ENCODE assay signal across 20 cellular contexts in the genomic region with DNA sequence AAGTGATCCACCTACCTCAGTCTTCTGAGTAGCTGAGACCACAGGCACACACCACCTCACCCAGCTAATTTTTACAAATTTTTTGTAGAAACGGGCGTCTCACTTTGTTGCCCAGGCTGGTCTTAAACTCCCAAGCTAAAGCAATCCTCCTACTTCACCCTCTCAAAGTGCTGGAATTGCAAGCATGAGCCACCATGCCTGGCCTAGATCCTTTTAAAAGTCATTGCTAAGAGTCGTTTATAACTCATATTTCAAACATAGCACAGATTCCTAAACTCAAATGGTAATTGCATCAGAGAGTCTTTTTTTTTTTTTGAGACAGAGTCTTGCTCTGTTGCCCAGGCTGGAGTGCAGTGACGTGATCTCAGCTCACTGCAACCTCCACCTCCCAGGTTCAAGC.
"Had no signal": no experiment of that assay in that cellular context is flagged by ENCODE, and none has a peak within 500 bp of the region (broad histone marks: within the 10 kb centered on the region; RNA-seq: fewer than 3 reads in every experiment).

No MANE protein-coding gene starts in this region.

- H3K9me3 ChIP-seq: breast epithelium, lower lobe of right lung, thyroid gland, vagina had no signal

- H3K27me3 ChIP-seq: breast epithelium, esophagus squamous epithelium, thyroid gland, vagina had no signal

- H3K4me1 ChIP-seq: breast epithelium, vagina had no signal

- H3K27ac Mint-ChIP-seq: activated CD4-positive, alpha-beta memory T cell treated with anti-CD3 and anti-CD28 coated beads, Interleukin-2, amount 10 ng/mL, durations not matched to agents 7 days and 5 days; activated naive CD4-positive, alpha-beta T cell treated with anti-CD3 and anti-CD28 coated beads for 36 hours; activated T-cell treated with anti-CD3 and anti-CD28 coated beads, Interleukin-2, amount 50 U/mL, for 24 hours; effector memory CD8-positive, alpha-beta T cell; natural killer cell had no signal

- H3K27ac ChIP-seq: breast epithelium, esophagus squamous epithelium, lower lobe of right lung, thyroid gland, vagina had no signal

- DNase-seq: activated CD4-positive, alpha-beta memory T cell treated with anti-CD3 and anti-CD28 coated beads, Interleukin-2, amount 10 ng/mL, durations not matched to agents 7 days and 5 days; activated CD4-positive, alpha-beta T cell treated with anti-CD3 and anti-CD28 coated beads for 48 hours; activated CD4-positive, CD25-positive, alpha-beta regulatory T cell; activated naive CD4-positive, alpha-beta T cell treated with anti-CD3 and anti-CD28 coated beads for 36 hours; activated T-cell treated with anti-CD3 and anti-CD28 coated beads, Interleukin-2, amount 50 U/mL, for 24 hours; cerebellar nuclear complex; effector memory CD8-positive, alpha-beta T cell; esophagus squamous epithelium; foreskin melanocyte; hypothalamus; lower lobe of right lung; natural killer cell; stimulated activated CD4-positive, alpha-beta T cell treated with anti-CD3 and anti-CD28 coated beads, Interleukin-12 subunit alpha, Interleukin-12 subunit beta, amount 100 ng/mL, for 4 hours; stimulated activated CD4-positive, alpha-beta T cell treated with anti-CD3 and anti-CD28 coated beads, Interleukin-1b, Interleukin-23, amount 100 ng/mL, for 48 hours; stimulated activated CD8-positive, alpha-beta memory T cell treated with anti-CD3 and anti-CD28 coated beads, Interleukin-4, amount 100 ng/mL, for 48 hours; stimulated activated naive CD4-positive, alpha-beta T cell; T1000; thyroid gland had no signal

- H3K36me3 Mint-ChIP-seq: natural killer cell had no signal

- H3K9me3 Mint-ChIP-seq: effector memory CD8-positive, alpha-beta T cell; natural killer cell had no signal

- ATAC-seq: effector memory CD8-positive, alpha-beta T cell; lower lobe of right lung; natural killer cell had no signal

- H3K4me3 ChIP-seq: breast epithelium, esophagus squamous epithelium, lower lobe of right lung, thyroid gland, vagina had no signal

- H3K36me3 ChIP-seq: breast epithelium, esophagus squamous epithelium, lower lobe of right lung, thyroid gland, vagina had no signal

- H3K4me3 Mint-ChIP-seq: activated CD4-positive, alpha-beta memory T cell treated with anti-CD3 and anti-CD28 coated beads, Interleukin-2, amount 10 ng/mL, durations not matched to agents 7 days and 5 days; activated naive CD4-positive, alpha-beta T cell treated with anti-CD3 and anti-CD28 coated beads for 36 hours; activated T-cell treated with anti-CD3 and anti-CD28 coated beads, Interleukin-2, amount 50 U/mL, for 24 hours; effector memory CD8-positive, alpha-beta T cell; natural killer cell had no signal

- H3K27me3 Mint-ChIP-seq: activated CD4-positive, alpha-beta memory T cell treated with anti-CD3 and anti-CD28 coated beads, Interleukin-2, amount 10 ng/mL, durations not matched to agents 7 days and 5 days; activated T-cell treated with anti-CD3 and anti-CD28 coated beads, Interleukin-2, amount 50 U/mL, for 24 hours; effector memory CD8-positive, alpha-beta T cell had no signal
